16 cellular contexts compared by ENCODE assay signal in genomic region chr13:42328672-42329071, GRCh38. TPM values are rescaled to one million over a fixed set of nuclear protein-coding genes. Genes with fewer than 3 reads are reported as not detected.
A peak's percentile ranks its signal among the peaks of the same experiment; 100 is the strongest.
DNase-seq lines count a peak whose midpoint lies in the region; ATAC-seq and TF ChIP-seq lines count a peak whose summit lies in the region.
"Had no signal": no experiment of that assay in that cellular context is flagged by ENCODE, and none has a peak within 500 bp of the region (broad histone marks: within the 10 kb centered on the region; RNA-seq: fewer than 3 reads in every experiment).

No MANE protein-coding gene starts in this region.

- CTCF ChIA-PET in activated CD4-positive, alpha-beta T cell treated with anti-CD3 and anti-CD28 coated beads for 36 hours (lab: Charles Lee), result interaction anchor here (1.1 kb wide), 1 partner anchor 10 kb away, joined by 3 read pairs; no protein-coding TSS in a partner anchor
- CTCF ChIA-PET in activated CD8-positive, alpha-beta T cell treated with anti-CD3 and anti-CD28 coated beads, Interleukin-2, amount 10 ng/mL, durations not matched to agents 7 days and 5 days (lab: Charles Lee), result interaction anchor here (1.1 kb wide), 1 partner anchor 56 kb away, joined by 4 read pairs; the partner anchor contains the start of gene AKAP11

- peaks cover 25% of the 10 kb centered on the region for H3K4me1 Mint-ChIP-seq in activated CD4-positive, alpha-beta T cell treated with anti-CD3 and anti-CD28 coated beads for 36 hours
- peaks cover 37% of the 10 kb centered on the region for H3K4me1 Mint-ChIP-seq in activated CD8-positive, alpha-beta T cell treated with anti-CD3 and anti-CD28 coated beads, Interleukin-2, amount 10 ng/mL, durations not matched to agents 7 days and 5 days (ENCODE audit: low read depth)
- H3K4me1 Mint-ChIP-seq in naive thymus-derived CD8-positive, alpha-beta T cell, result peaks cover 17 to 24% (median 21%) of the 10 kb centered on the region in 4 donors
- no peaks in the 10 kb centered on the region for H3K4me1 Mint-ChIP-seq in glutamatergic neuron (ENCODE audit: low read depth, unreplicated experiment)

- peak overlapping the region; percentile 68 for H3K27ac Mint-ChIP-seq in activated CD4-positive, alpha-beta T cell treated with anti-CD3 and anti-CD28 coated beads for 36 hours
- H3K27ac Mint-ChIP-seq in activated CD8-positive, alpha-beta T cell treated with anti-CD3 and anti-CD28 coated beads, Interleukin-2, amount 10 ng/mL, durations not matched to agents 7 days and 5 days, result peak overlapping the region; percentile 88
- peak overlapping the region in 8 of 10 donors; percentile 33 to 90 (median 77) for H3K27ac Mint-ChIP-seq in naive thymus-derived CD8-positive, alpha-beta T cell
- H3K27ac Mint-ChIP-seq in glutamatergic neuron (ENCODE audit: unreplicated experiment), result no peak overlapping the region

- intact Hi-C loops in activated CD4-positive, alpha-beta T cell treated with anti-CD3 and anti-CD28 coated beads for 36 hours (cut with DNase I, micrococcal nuclease), result no loop called here

- no peak overlapping the region for H3K4me3 Mint-ChIP-seq in activated CD4-positive, alpha-beta T cell treated with anti-CD3 and anti-CD28 coated beads for 36 hours
- peak overlapping the region; percentile 52 for H3K4me3 Mint-ChIP-seq in activated CD8-positive, alpha-beta T cell treated with anti-CD3 and anti-CD28 coated beads, Interleukin-2, amount 10 ng/mL, durations not matched to agents 7 days and 5 days
- peak overlapping the region in 8 of 10 donors; percentile 0 to 70 (median 16) for H3K4me3 Mint-ChIP-seq in naive thymus-derived CD8-positive, alpha-beta T cell
- no peak overlapping the region for H3K4me3 Mint-ChIP-seq in glutamatergic neuron (ENCODE audit: unreplicated experiment)

- H3K9me3 Mint-ChIP-seq in activated CD4-positive, alpha-beta T cell treated with anti-CD3 and anti-CD28 coated beads for 36 hours (ENCODE audit: low read depth), result no peaks in the 10 kb centered on the region
- no peaks in the 10 kb centered on the region for H3K9me3 Mint-ChIP-seq in activated CD8-positive, alpha-beta T cell treated with anti-CD3 and anti-CD28 coated beads, Interleukin-2, amount 10 ng/mL, durations not matched to agents 7 days and 5 days (ENCODE audit: insufficient read depth)
- H3K9me3 Mint-ChIP-seq in naive thymus-derived CD8-positive, alpha-beta T cell, result no peaks in the 10 kb centered on the region
- H3K9me3 Mint-ChIP-seq in glutamatergic neuron (ENCODE audit: unreplicated experiment), result no peaks in the 10 kb centered on the region

- H3K27me3 Mint-ChIP-seq in activated CD4-positive, alpha-beta T cell treated with anti-CD3 and anti-CD28 coated beads for 36 hours, result no peaks in the 10 kb centered on the region
- H3K27me3 Mint-ChIP-seq in activated CD8-positive, alpha-beta T cell treated with anti-CD3 and anti-CD28 coated beads, Interleukin-2, amount 10 ng/mL, durations not matched to agents 7 days and 5 days (ENCODE audit: low read depth), result no peaks in the 10 kb centered on the region
- H3K27me3 Mint-ChIP-seq in naive thymus-derived CD8-positive, alpha-beta T cell, result no peaks in the 10 kb centered on the region
- no peaks in the 10 kb centered on the region for H3K27me3 Mint-ChIP-seq in glutamatergic neuron (ENCODE audit: unreplicated experiment)

- POLR2A ChIA-PET in activated CD4-positive, alpha-beta T cell treated with anti-CD3 and anti-CD28 coated beads for 36 hours (lab: Charles Lee), result no interaction called here
- POLR2A ChIA-PET in activated CD8-positive, alpha-beta T cell treated with anti-CD3 and anti-CD28 coated beads, Interleukin-2, amount 10 ng/mL, durations not matched to agents 7 days and 5 days (lab: Charles Lee), result no interaction called here
- POLR2A ChIA-PET in naive thymus-derived CD8-positive, alpha-beta T cell (lab: Charles Lee), result no interaction called here

- no peaks in the 10 kb centered on the region for H3K36me3 Mint-ChIP-seq in activated CD4-positive, alpha-beta T cell treated with anti-CD3 and anti-CD28 coated beads for 36 hours (ENCODE audit: low read depth)
- peaks cover 23% of the 10 kb centered on the region for H3K36me3 Mint-ChIP-seq in activated CD8-positive, alpha-beta T cell treated with anti-CD3 and anti-CD28 coated beads, Interleukin-2, amount 10 ng/mL, durations not matched to agents 7 days and 5 days (ENCODE audit: low read depth)
- no peaks in the 10 kb centered on the region for H3K36me3 Mint-ChIP-seq in naive thymus-derived CD8-positive, alpha-beta T cell
- no peaks in the 10 kb centered on the region for H3K36me3 Mint-ChIP-seq in glutamatergic neuron (ENCODE audit: unreplicated experiment)

- peak; percentile 58 for ATAC-seq in activated CD4-positive, alpha-beta T cell treated with anti-CD3 and anti-CD28 coated beads for 36 hours
- ATAC-seq in GM21825 (IDR thresholded peaks at IDR 0.05; ENCODE audit: unreplicated experiment) (peak; percentile 57), HG03280 (IDR thresholded peaks at IDR 0.05; ENCODE audit: unreplicated experiment) (no peak)
- ATAC-seq in activated CD8-positive, alpha-beta T cell treated with anti-CD3 and anti-CD28 coated beads, Interleukin-2, amount 10 ng/mL, durations not matched to agents 7 days and 5 days, result peak; percentile 88
- ATAC-seq in naive thymus-derived CD8-positive, alpha-beta T cell, result peak; percentile 47 to 68
- ATAC-seq: A549, psoas muscle had no signal

- DNase-seq in activated CD4-positive, alpha-beta T cell treated with anti-CD3 and anti-CD28 coated beads for 36 hours, result no peak
- no peak for DNase-seq in activated CD4-positive, alpha-beta T cell treated with anti-CD3 and anti-CD28 coated beads for 4 hours
- peak; percentile 55 for DNase-seq in activated CD8-positive, alpha-beta T cell treated with anti-CD3 and anti-CD28 coated beads, Interleukin-2, amount 10 ng/mL, durations not matched to agents 7 days and 5 days
- peak in 1 of 10 donors; percentile 18 for DNase-seq in naive thymus-derived CD8-positive, alpha-beta T cell
- DNase-seq in NCI-H2196 (lab: John Stamatoyannopoulos, UW; ENCODE audit: unreplicated experiment) (no peak), glutamatergic neuron (no peak)
- DNase-seq: activated effector memory CD4-positive, alpha-beta T cell treated with Interleukin-2 at 50 U/mL for 16 hours; caudate nucleus; kidney; NCI-H1092; NCI-H345; psoas muscle; WERI-Rb-1 had no signal

- TF ChIP-seq CTCF in glutamatergic neuron (IDR thresholded peaks at IDR 0.05; ENCODE audit: partially characterized antibody, unreplicated experiment), result no peak

RNA-seq across cellular contexts. Expression of gene AKAP11, which starts 56.7 kb away (rescaled TPM):
- total RNA-seq in activated CD4-positive, alpha-beta T cell treated with anti-CD3 and anti-CD28 coated beads for 36 hours, result 10 to 100 TPM; 38.9 to 39.4 TPM
- total RNA-seq in activated CD8-positive, alpha-beta T cell treated with anti-CD3 and anti-CD28 coated beads, Interleukin-2, amount 10 ng/mL, durations not matched to agents 7 days and 5 days, result 10 to 100 TPM; 25.8 to 27.1 TPM
- 10 to 100 TPM; 32.3 to 33.9 TPM for total RNA-seq in naive thymus-derived CD8-positive, alpha-beta T cell
- polyA plus RNA-seq in naive thymus-derived CD8-positive, alpha-beta T cell, result 1 to 10 TPM; 2.5 to 4.5 (median 2.8) TPM
- 33.2 TPM for total RNA-seq in glutamatergic neuron (ENCODE audit: unreplicated experiment)

Comparison
In these comparisons a context has a peak if more than half of its experiments do, and no peak if none do; other contexts are left out.
1. H3K4me3 Mint-ChIP-seq: peak in activated CD8-positive, alpha-beta T cell treated with anti-CD3 and anti-CD28 coated beads, Interleukin-2, amount 10 ng/mL, durations not matched to agents 7 days and 5 days (single experiment) and naive thymus-derived CD8-positive, alpha-beta T cell (8 of 10); none in activated CD4-positive, alpha-beta T cell treated with anti-CD3 and anti-CD28 coated beads for 36 hours (single experiment) and glutamatergic neuron (single experiment).